In genomic region chr5:179699640-179700298, GRCh38 we compare ENCODE assay signal across 8 cellular contexts. TPM values are rescaled to one million over a fixed set of nuclear protein-coding genes. Genes with fewer than 3 reads are reported as not detected.
A peak's percentile ranks its signal among the peaks of the same experiment; 100 is the strongest.
DNase-seq lines count a peak whose midpoint lies in the region; ATAC-seq, FAIRE-seq and TF ChIP-seq lines count a peak whose summit lies in the region.

No MANE protein-coding gene starts in this region.

- peaks cover 52% of the 10 kb centered on the region for H3K4me1 ChIP-seq in CD4-positive, alpha-beta memory T cell (ENCODE audit: insufficient read depth, low read length)
- peaks cover 8% of the 10 kb centered on the region; the same call in 1 of the 2 replicates for H3K4me1 ChIP-seq in GM23248 (ENCODE audit: insufficient read depth)
- H3K4me1 ChIP-seq in mammary epithelial cell (ENCODE audit: insufficient read depth, low read length) = peaks cover 3% of the 10 kb centered on the region
- peaks cover 0 to 32% (median 0%) of the 10 kb centered on the region in 4 donors for H3K4me1 ChIP-seq in right lobe of liver

- peak overlapping the region; percentile 97 to 99 (median 97) for H3K27ac Mint-ChIP-seq in CD4-positive, alpha-beta memory T cell
- peak overlapping the region; percentile 100 for H3K27ac Mint-ChIP-seq in stimulated activated naive B cell treated with anti-CD40 and anti-IgM and Interleukin-4, amounts not matched to agents 10 μg/mL and 1 μg/mL and 100 μg/mL, for 72 hours

- H3K4me2 ChIP-seq in GM23248 (ENCODE audit: unreplicated experiment) (peak overlapping the region; percentile 98), mammary epithelial cell (ENCODE audit: insufficient read depth, low read depth, low read length) (peak overlapping the region; percentile 73)

- peak overlapping the region; percentile 88 to 90 for H3K4me3 ChIP-seq in CD4-positive, alpha-beta memory T cell (ENCODE audit: low read length in 2 of 2)
- peak overlapping the region; percentile 95 for H3K4me3 ChIP-seq in GM23248
- H3K4me3 ChIP-seq in mammary epithelial cell (replicated peaks in 1 of 3; ENCODE audit: insufficient read depth in 1 of 3, low read depth in 2 of 3, low read length in 3 of 3) = peak overlapping the region; percentile 76 to 98 (median 88)
- H3K4me3 ChIP-seq in right lobe of liver = peak overlapping the region; percentile 86 to 99 (median 92)

- H3K27me3 Mint-ChIP-seq in CD4-positive, alpha-beta memory T cell = no peaks in the 10 kb centered on the region
- H3K27me3 Mint-ChIP-seq in stimulated activated naive B cell treated with anti-CD40 and anti-IgM and Interleukin-4, amounts not matched to agents 10 μg/mL and 1 μg/mL and 100 μg/mL, for 72 hours = no peaks in the 10 kb centered on the region

- H3K27ac ChIP-seq in CD4-positive, alpha-beta memory T cell (ENCODE audit: low read depth, low read length) = peak overlapping the region; percentile 95
- H3K27ac ChIP-seq in GM23248 (peak overlapping the region; percentile 92), mammary epithelial cell (ENCODE audit: insufficient read depth, low read depth, low read length) (peak overlapping the region; percentile 95), right lobe of liver (peak overlapping the region; percentile 92 to 99 (median 93))

- peaks cover 28 to 67% (median 48%) of the 10 kb centered on the region in 4 donors for H3K4me1 Mint-ChIP-seq in CD4-positive, alpha-beta memory T cell
- peaks cover 25 to 57% of the 10 kb centered on the region in 2 donors for H3K4me1 Mint-ChIP-seq in stimulated activated naive B cell treated with anti-CD40 and anti-IgM and Interleukin-4, amounts not matched to agents 10 μg/mL and 1 μg/mL and 100 μg/mL, for 72 hours

- BruUV-seq in mammary epithelial cell (replicated peaks; lab: Mats Ljungman, UMichigan) = no TSS peak

- FAIRE-seq in RCC 7860 (lab: Jason Lieb, UNC) = no peak

- in situ Hi-C loops in GM23248 (cut with MboI) (no loop called here), mammary epithelial cell (cut with MboI; ENCODE audit: low sequenced_read_pairs in 2 of 2) (no loop called here)

- 1 to 3% methylated on average over 18 of the region's 18 CpGs for WGBS in GM23248 (ENCODE audit: low coverage in 1 of 2, low lambda C conversion rate in 2 of 2, missing lambda C conversion rate in 2 of 2), 2 experiments
- WGBS in mammary epithelial cell (ENCODE audit: low coverage, missing lambda C conversion rate) = 2% methylated on average over 17 of the region's 18 CpGs
- WGBS in right lobe of liver (ENCODE audit: insufficient coverage, low coverage, low lambda C conversion rate, missing lambda C conversion rate) = 1% methylated on average over 17 of the region's 18 CpGs

- H3K27me3 ChIP-seq in CD4-positive, alpha-beta memory T cell (ENCODE audit: insufficient read depth, low read length) = no peaks in the 10 kb centered on the region
- no peaks in the 10 kb centered on the region for H3K27me3 ChIP-seq in GM23248 (replicated peaks; ENCODE audit: insufficient read depth)
- H3K27me3 ChIP-seq in mammary epithelial cell (ENCODE audit: insufficient read depth, low read length) = no peaks in the 10 kb centered on the region
- no peaks in the 10 kb centered on the region for H3K27me3 ChIP-seq in right lobe of liver

- TF ChIP-seq CTCF in mammary epithelial cell (conservative IDR thresholded peaks at IDR 0.05 in 1 of 2, IDR thresholded peaks at IDR 0.05 in 1 of 2; ENCODE audit: extremely low read depth in 1 of 2, insufficient read depth in 1 of 2, low read depth in 1 of 2, low read length in 2 of 2) (no peak), right lobe of liver (IDR thresholded peaks at IDR 0.05) (no peak)

- ATAC-seq in right lobe of liver = peak in 3 of 4 donors; percentile 6 to 16 (median 9)
- peak; percentile 23 to 41 for ATAC-seq in stimulated activated naive B cell treated with anti-CD40 and anti-IgM and Interleukin-4, amounts not matched to agents 10 μg/mL and 1 μg/mL and 100 μg/mL, for 72 hours (replicated peaks)
- no peak for ATAC-seq in HG03039 (IDR thresholded peaks at IDR 0.05; ENCODE audit: unreplicated experiment)

- no peaks in the 10 kb centered on the region for H3K9me3 Mint-ChIP-seq in CD4-positive, alpha-beta memory T cell
- no peaks in the 10 kb centered on the region for H3K9me3 Mint-ChIP-seq in stimulated activated naive B cell treated with anti-CD40 and anti-IgM and Interleukin-4, amounts not matched to agents 10 μg/mL and 1 μg/mL and 100 μg/mL, for 72 hours

- TF ChIP-seq POLR2A in right lobe of liver (IDR thresholded peaks at IDR 0.05) = no peak

- H3K9me2 ChIP-seq in GM23248 (ENCODE audit: insufficient read depth) = no peaks in the 10 kb centered on the region

- H3K9ac ChIP-seq in GM23248 = peak overlapping the region; percentile 98
- peak overlapping the region; percentile 99 for H3K9ac ChIP-seq in mammary epithelial cell (ENCODE audit: insufficient read depth, low read length)

- intact Hi-C loops in CD4-positive, alpha-beta memory T cell (cut with micrococcal nuclease) = loop anchor here (2.0 kb wide), 2 partner anchors 121 to 141 kb away; partner anchors contain the start of gene SQSTM1
- intact Hi-C loops in mammary epithelial cell (cut with micrococcal nuclease) (loop anchor here (2.0 kb wide), 2 partner anchors 41 to 77 kb away; partner anchors contain the start of gene HNRNPH1), right lobe of liver (cut with DNase I) (no loop called here)

- POLR2A ChIA-PET in CD4-positive, alpha-beta memory T cell (lab: Charles Lee; ENCODE audit: partially characterized antibody) = interaction anchor here (0.6 to 6.1 kb wide), 5 partner anchors 21 to 106 kb away, joined by 4 to 71 read pairs (median 16); partner anchors contain the start of genes HNRNPH1 and MAML1

- H2AFZ ChIP-seq in GM23248 (peak overlapping the region; percentile 34; the same call in 1 of the 2 replicates), mammary epithelial cell (ENCODE audit: low read depth, low read length) (peak overlapping the region; percentile 9)

- H3K9me3 ChIP-seq in CD4-positive, alpha-beta memory T cell (ENCODE audit: control insufficient read depth in 1 of 2, low read length in 2 of 2) = no peaks in the 10 kb centered on the region
- no peaks in the 10 kb centered on the region for H3K9me3 ChIP-seq in GM23248 (ENCODE audit: low read depth)
- no peaks in the 10 kb centered on the region for H3K9me3 ChIP-seq in mammary epithelial cell (replicated peaks; ENCODE audit: insufficient read depth, low read length)
- H3K9me3 ChIP-seq in right lobe of liver = no peaks in the 10 kb centered on the region

- H3K79me2 ChIP-seq in GM23248 (ENCODE audit: insufficient read depth) (peaks cover 65% of the 10 kb centered on the region), mammary epithelial cell (ENCODE audit: insufficient read depth, low read length) (peaks cover 66% of the 10 kb centered on the region)

- peaks cover 8% of the 10 kb centered on the region for H3K36me3 ChIP-seq in CD4-positive, alpha-beta memory T cell (ENCODE audit: insufficient read depth, low read length)
- H3K36me3 ChIP-seq in GM23248 (ENCODE audit: low read depth) = peaks cover 4% of the 10 kb centered on the region; the same call in 1 of the 2 replicates
- H3K36me3 ChIP-seq in mammary epithelial cell (ENCODE audit: insufficient read depth, low read length) = peaks cover 2% of the 10 kb centered on the region
- H3K36me3 ChIP-seq in right lobe of liver = peaks cover 0 to 6% (median 2%) of the 10 kb centered on the region in 4 donors

- CTCF ChIA-PET in CD4-positive, alpha-beta memory T cell (lab: Charles Lee; ENCODE audit: partially characterized antibody) = interaction anchor here (0.6 to 2.1 kb wide), 2 partner anchors 14 to 21 kb away, joined by 3 to 7 read pairs; no protein-coding TSS in a partner anchor
- CTCF ChIA-PET in mammary epithelial cell (lab: Charles Lee; ENCODE audit: low non-redundant PET) = interaction anchor here (0.5 kb wide), 1 partner anchor 96 kb away, joined by 3 read pairs; no protein-coding TSS in a partner anchor

- peak in 2 of 5 donors; percentile 11 to 60 for DNase-seq in CD4-positive, alpha-beta memory T cell
- DNase-seq in GM23248 (peak; percentile 80), RCC 7860 (ENCODE audit: low spot score) (peak; percentile 27), mammary epithelial cell (peak; percentile 58), right lobe of liver (no peak), midbrain (lab: John Stamatoyannopoulos, UW) (no peak)
- DNase-seq in stimulated activated naive B cell treated with anti-CD40 and anti-IgM and Interleukin-4, amounts not matched to agents 10 μg/mL and 1 μg/mL and 100 μg/mL, for 72 hours = peak; percentile 51

- H3K4me3 Mint-ChIP-seq in CD4-positive, alpha-beta memory T cell = peak overlapping the region; percentile 91 to 100 (median 96)
- H3K4me3 Mint-ChIP-seq in stimulated activated naive B cell treated with anti-CD40 and anti-IgM and Interleukin-4, amounts not matched to agents 10 μg/mL and 1 μg/mL and 100 μg/mL, for 72 hours = peak overlapping the region; percentile 97 to 98

- peaks cover 13 to 33% of the 10 kb centered on the region in 2 donors for H3K36me3 Mint-ChIP-seq in CD4-positive, alpha-beta memory T cell
- H3K36me3 Mint-ChIP-seq in stimulated activated naive B cell treated with anti-CD40 and anti-IgM and Interleukin-4, amounts not matched to agents 10 μg/mL and 1 μg/mL and 100 μg/mL, for 72 hours = peaks cover 20 to 31% of the 10 kb centered on the region in 2 donors

- peaks cover 4% of the 10 kb centered on the region; the same call in 1 of the 2 replicates for H3F3A ChIP-seq in GM23248 (ENCODE audit: insufficient read depth)

- H4K20me1 ChIP-seq in GM23248 (ENCODE audit: insufficient read depth) = 0 out of 2 replicates have a peak, but pooled peaks cover 4% of the 10 kb centered on the region
- no peaks in the 10 kb centered on the region for H4K20me1 ChIP-seq in mammary epithelial cell (ENCODE audit: insufficient read depth, low read length)

- dilution Hi-C loops in mammary epithelial cell (cut with HindIII; ENCODE audit: low sequenced_read_pairs) = no loop called here

RNA-seq across cellular contexts. Expression of gene CANX, which starts 1.0 kb away (rescaled TPM):
- 100 to 1,000 TPM; 377 to 417 TPM for total RNA-seq in CD4-positive, alpha-beta memory T cell
- polyA plus RNA-seq in CD4-positive, alpha-beta memory T cell = 100 to 1,000 TPM; 259 to 394 TPM
- 466 and 488 TPM in 2 replicates for total RNA-seq in GM23248 (2014; rRNA removed; shearing (Covaris generic))
- polyA plus RNA-seq in GM23248 (2016; fragmentation: Nextera tagmentation; extraction: Ambion mirVana) (332 and 338 TPM in 2 replicates), mammary epithelial cell (208 TPM)
- total RNA-seq in mammary epithelial cell (100 to 1,000 TPM; 427 to 645 TPM), right lobe of liver (100 to 1,000 TPM; 363 to 606 (median 456) TPM)
- 1,512 TPM for polyA minus RNA-seq in mammary epithelial cell

RNA-seq across cellular contexts. Expression of gene CBY3, which starts 18.9 kb away (rescaled TPM):
- total RNA-seq in CD4-positive, alpha-beta memory T cell = under 1 TPM; 0.58 to 0.76 TPM
- under 1 TPM; 0.36 to 0.56 TPM for polyA plus RNA-seq in CD4-positive, alpha-beta memory T cell
- not detected in 2 replicates for total RNA-seq in GM23248 (2014; rRNA removed; shearing (Covaris generic))
- polyA plus RNA-seq in GM23248 (2016; fragmentation: Nextera tagmentation; extraction: Ambion mirVana) = 0.43 and 0.60 TPM in 2 replicates
- under 1 TPM in 1 of 2 donors, not detected in 1; 0.33 TPM for total RNA-seq in mammary epithelial cell
- not detected for polyA plus RNA-seq in mammary epithelial cell
- polyA minus RNA-seq in mammary epithelial cell = not detected
- total RNA-seq in right lobe of liver = not detected

RNA-seq across cellular contexts. Expression of gene MAML1, which starts 32.9 kb away (rescaled TPM):
- total RNA-seq in CD4-positive, alpha-beta memory T cell = 10 to 100 TPM; 52.4 to 56.5 TPM
- polyA plus RNA-seq in CD4-positive, alpha-beta memory T cell = 10 to 100 TPM in 1 of 2 donors, 1 to 10 TPM in 1; 1.5 to 10.9 TPM
- 8.0 and 9.5 TPM in 2 replicates for total RNA-seq in GM23248 (2014; rRNA removed; shearing (Covaris generic))
- polyA plus RNA-seq in GM23248 (2016; fragmentation: Nextera tagmentation; extraction: Ambion mirVana) = 5.8 and 6.3 TPM in 2 replicates
- total RNA-seq in mammary epithelial cell = 10 to 100 TPM; 10.5 to 17.7 TPM
- 5.8 TPM for polyA plus RNA-seq in mammary epithelial cell
- polyA minus RNA-seq in mammary epithelial cell = 32.4 TPM
- 1 to 10 TPM; 6.2 to 8.8 (median 8.0) TPM for total RNA-seq in right lobe of liver

Comparison
In these comparisons a context has a peak if more than half of its experiments do, and no peak if none do; other contexts are left out.
1. DNase-seq: peak in GM23248 (single experiment), RCC 7860 (single experiment), mammary epithelial cell (single experiment) and stimulated activated naive B cell treated with anti-CD40 and anti-IgM and Interleukin-4, amounts not matched to agents 10 μg/mL and 1 μg/mL and 100 μg/mL, for 72 hours (single experiment); none in right lobe of liver (0 of 3) and midbrain (single experiment).
2. intact Hi-C loops: an anchor here in CD4-positive, alpha-beta memory T cell (2.0 kb wide) and mammary epithelial cell (2.0 kb wide); none called in right lobe of liver.
3. Peak in every context shown above with its lines, with median percentiles within 50 percentile points of each other: H3K27ac ChIP-seq and H3K4me3 ChIP-seq.